In the genomic region with DNA sequence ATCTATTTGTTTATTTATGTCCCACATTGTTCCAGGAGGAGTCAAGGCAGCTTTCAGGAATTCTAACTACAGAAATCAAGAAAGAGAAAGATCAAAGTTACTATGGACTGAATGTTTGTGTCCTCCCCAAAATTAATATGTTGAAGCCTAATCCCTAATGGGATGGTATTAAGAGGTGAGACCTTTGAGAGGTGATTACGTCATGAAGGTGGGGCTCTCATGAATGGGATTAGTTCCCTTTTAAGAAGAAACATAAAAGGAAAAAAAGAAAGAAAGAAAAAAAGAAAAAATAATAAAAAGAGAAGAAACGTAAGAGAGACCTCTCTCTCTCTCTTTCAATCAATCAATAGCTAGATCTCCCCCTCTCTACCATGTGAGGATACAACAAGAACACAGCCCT, we compare ENCODE assay signal across 29 cellular contexts.
"Had no signal": no experiment of that assay in that cellular context is flagged by ENCODE, and none has a peak within 500 bp of the region (broad histone marks: within the 10 kb centered on the region; RNA-seq: fewer than 3 reads in every experiment).

No MANE protein-coding gene starts in this region.

- FAIRE-seq: colon, endometrium, endothelial cell of umbilical vein, frontal cortex had no signal

- H3K27ac ChIP-seq: colonic mucosa, coronary artery, dorsolateral prefrontal cortex, epithelial cell of prostate, esophagus muscularis mucosa, esophagus squamous epithelium, foreskin keratinocyte, gastrocnemius medialis, gastroesophageal sphincter, heart left ventricle, heart right ventricle had no signal

- H3K27ac Mint-ChIP-seq: dendritic cell treated with granulocyte-macrophage colony-stimulating factor and Interleukin-4, amounts not matched to agents 40 ng/mL and 50 ng/mL, for 4 days; effector memory CD8-positive, alpha-beta T cell; endodermal cell had no signal

- H3K4me3 ChIP-seq: colonic mucosa, coronary artery, dorsolateral prefrontal cortex, esophagus muscularis mucosa, esophagus squamous epithelium, gastrocnemius medialis, gastroesophageal sphincter, heart left ventricle, heart right ventricle had no signal

- ATAC-seq: effector memory CD8-positive, alpha-beta T cell; esophagus mucosa; foreskin keratinocyte; gastrocnemius medialis; gastroesophageal sphincter; heart left ventricle; heart right ventricle had no signal

- H3K9me3 ChIP-seq: colonic mucosa, esophagus muscularis mucosa, esophagus squamous epithelium, gastrocnemius medialis, gastroesophageal sphincter, heart left ventricle had no signal

- H3K9me3 Mint-ChIP-seq: dendritic cell treated with granulocyte-macrophage colony-stimulating factor and Interleukin-4, amounts not matched to agents 40 ng/mL and 50 ng/mL, for 4 days; effector memory CD8-positive, alpha-beta T cell; endodermal cell had no signal

- H3K27me3 ChIP-seq: colonic mucosa, dorsolateral prefrontal cortex, esophagus muscularis mucosa, esophagus squamous epithelium, foreskin keratinocyte, gastrocnemius medialis, gastroesophageal sphincter, heart left ventricle, heart right ventricle had no signal

- H3K4me1 Mint-ChIP-seq: endodermal cell had no signal

- H3K4me1 ChIP-seq: colonic mucosa, esophagus muscularis mucosa, gastrocnemius medialis, gastroesophageal sphincter, heart right ventricle had no signal

- H3K36me3 ChIP-seq: colonic mucosa, esophagus muscularis mucosa, esophagus squamous epithelium, gastrocnemius medialis, gastroesophageal sphincter, heart left ventricle, heart right ventricle had no signal

- DNase-seq: colonic mucosa; cortex of kidney; dermis blood vessel endothelial cell; dorsolateral prefrontal cortex; effector CD4-positive, alpha-beta T cell; effector CD8-positive, alpha-beta T cell; effector memory CD4-positive, alpha-beta T cell; effector memory CD8-positive, alpha-beta T cell; endodermal cell; erythroblast; esophagus squamous epithelium; foreskin fibroblast; foreskin keratinocyte; foreskin melanocyte; gastrocnemius medialis; glutamatergic neuron; head of caudate nucleus; heart left ventricle; heart right ventricle had no signal

- H3K4me3 Mint-ChIP-seq: dendritic cell treated with granulocyte-macrophage colony-stimulating factor and Interleukin-4, amounts not matched to agents 40 ng/mL and 50 ng/mL, for 4 days; effector memory CD8-positive, alpha-beta T cell; endodermal cell had no signal
